ENCODE assay signal across 23 cellular contexts in genomic region chr1:33607444-33608005, GRCh38.
DNase-seq lines count a peak whose midpoint lies in the region; ATAC-seq, FAIRE-seq and TF ChIP-seq lines count a peak whose summit lies in the region.
"Had no signal": no experiment of that assay in that cellular context is flagged by ENCODE, and none has a peak within 500 bp of the region (broad histone marks: within the 10 kb centered on the region; RNA-seq: fewer than 3 reads in every experiment).

No MANE protein-coding gene starts in this region.

- no peak overlapping the region for H2AFZ ChIP-seq in astrocyte (ENCODE audit: low read depth, low read length)
- H2AFZ ChIP-seq: GM23248 had no signal

- H3K4me3 Mint-ChIP-seq in astrocyte (ENCODE audit: unreplicated experiment): no peak overlapping the region
- no peak overlapping the region for H3K4me3 Mint-ChIP-seq in osteocyte (ENCODE audit: unreplicated experiment)
- H3K4me3 Mint-ChIP-seq: CD4-positive, CD25-positive, alpha-beta regulatory T cell; CD8-positive, alpha-beta memory T cell; HFFc6 had no signal

- H3K9me3 ChIP-seq in astrocyte (ENCODE audit: insufficient read depth, low read depth, low read length): no peaks in the 10 kb centered on the region
- H3K9me3 ChIP-seq in esophagus muscularis mucosa: no peaks in the 10 kb centered on the region
- H3K9me3 ChIP-seq in spleen: no peaks in the 10 kb centered on the region
- H3K9me3 ChIP-seq: BE2C had no signal

- H3K79me2 ChIP-seq in astrocyte (ENCODE audit: insufficient read depth, low read length): no peaks in the 10 kb centered on the region

- H3K4me1 ChIP-seq in astrocyte (ENCODE audit: insufficient read depth, low read length): no peaks in the 10 kb centered on the region
- peaks cover 0 to 8% (median 2%) of the 10 kb centered on the region in 4 donors for H3K4me1 ChIP-seq in esophagus muscularis mucosa
- H3K4me1 ChIP-seq in spleen: no peaks in the 10 kb centered on the region
- H3K4me1 ChIP-seq: BE2C had no signal

- H3K9me3 Mint-ChIP-seq in astrocyte (ENCODE audit: unreplicated experiment) (peaks cover 7% of the 10 kb centered on the region), osteocyte (ENCODE audit: unreplicated experiment) (no peaks in the 10 kb centered on the region)
- H3K9me3 Mint-ChIP-seq: CD4-positive, CD25-positive, alpha-beta regulatory T cell; CD8-positive, alpha-beta memory T cell; HFFc6 had no signal

- H3K27ac ChIP-seq in astrocyte (ENCODE audit: low read depth, low read length) (no peak overlapping the region), esophagus muscularis mucosa (replicated peaks in 1 of 4) (no peak overlapping the region), spleen (no peak overlapping the region), RWPE1 (no peak overlapping the region)
- H3K27ac ChIP-seq: GM23248 had no signal

- H3K9ac ChIP-seq in astrocyte (ENCODE audit: low read length): no peak overlapping the region
- H3K9ac ChIP-seq: GM23248 had no signal

- no peak for TF ChIP-seq POLR2A in esophagus muscularis mucosa (IDR thresholded peaks at IDR 0.05; ENCODE audit: low read depth)
- no peak for TF ChIP-seq POLR2A in spleen (IDR thresholded peaks at IDR 0.05)

- FAIRE-seq in astrocyte (lab: Jason Lieb, UNC): no peak
- FAIRE-seq: A204.1, GM12878 had no signal

- H3K4me1 Mint-ChIP-seq in astrocyte (ENCODE audit: low read depth, unreplicated experiment): no peaks in the 10 kb centered on the region
- no peaks in the 10 kb centered on the region for H3K4me1 Mint-ChIP-seq in osteocyte (ENCODE audit: unreplicated experiment)
- H3K4me1 Mint-ChIP-seq: CD4-positive, CD25-positive, alpha-beta regulatory T cell; CD8-positive, alpha-beta memory T cell had no signal

- H3K27me3 ChIP-seq in astrocyte (ENCODE audit: insufficient read depth, low read length) (no peaks in the 10 kb centered on the region), esophagus muscularis mucosa (no peaks in the 10 kb centered on the region), spleen (replicated peaks in 1 of 7) (no peaks in the 10 kb centered on the region)
- H3K27me3 ChIP-seq: BE2C had no signal

- CTCF ChIA-PET in RWPE1 (lab: Yijun Ruan, JAX): no interaction called here

- no peaks in the 10 kb centered on the region for H3K36me3 ChIP-seq in astrocyte (ENCODE audit: insufficient read depth, low read length)
- no peaks in the 10 kb centered on the region for H3K36me3 ChIP-seq in esophagus muscularis mucosa
- no peaks in the 10 kb centered on the region for H3K36me3 ChIP-seq in spleen
- H3K36me3 ChIP-seq: BE2C had no signal

- POLR2A ChIA-PET in RWPE1 (lab: Yijun Ruan, JAX; ENCODE audit: low non-redundant PET): no interaction called here

- H4K20me1 ChIP-seq in astrocyte (ENCODE audit: insufficient read depth, low read length): no peaks in the 10 kb centered on the region

- TF ChIP-seq CTCF in astrocyte (IDR thresholded peaks at IDR 0.05; ENCODE audit: insufficient read depth, low read depth, low read length): no peak
- no peak for TF ChIP-seq CTCF in esophagus muscularis mucosa (IDR thresholded peaks at IDR 0.05)
- TF ChIP-seq CTCF in osteocyte (IDR thresholded peaks at IDR 0.05): no peak
- no peak for TF ChIP-seq CTCF in spleen (IDR thresholded peaks at IDR 0.05 in 8 of 11, conservative IDR thresholded peaks at IDR 0.05 in 3 of 11)
- TF ChIP-seq CTCF in RWPE1 (conservative IDR thresholded peaks at IDR 0.05; ENCODE audit: low read depth): no peak

- H3K4me3 ChIP-seq in astrocyte (ENCODE audit: insufficient read depth, low read depth, low read length) (no peak overlapping the region), esophagus muscularis mucosa (no peak overlapping the region), spleen (no peak overlapping the region)
- H3K4me3 ChIP-seq: GM12878, GM23248 had no signal

- H3K36me3 Mint-ChIP-seq in astrocyte (ENCODE audit: low read depth, unreplicated experiment) (peaks cover 20% of the 10 kb centered on the region), osteocyte (ENCODE audit: unreplicated experiment) (no peaks in the 10 kb centered on the region)
- H3K36me3 Mint-ChIP-seq: CD4-positive, CD25-positive, alpha-beta regulatory T cell; CD8-positive, alpha-beta memory T cell had no signal

- H3K27me3 Mint-ChIP-seq in astrocyte (ENCODE audit: low read depth, unreplicated experiment): peaks cover 18% of the 10 kb centered on the region
- no peaks in the 10 kb centered on the region for H3K27me3 Mint-ChIP-seq in osteocyte (ENCODE audit: unreplicated experiment)

- no peak overlapping the region for H3K4me2 ChIP-seq in astrocyte (ENCODE audit: low read length)

- DNase-seq in astrocyte (ENCODE audit: low read depth) (no peak), esophagus muscularis mucosa (ENCODE audit: extremely low spot score) (peak; percentile 70), osteocyte (ENCODE audit: extremely low spot score, unreplicated experiment) (peak; percentile 64), NCI-H82 (lab: John Stamatoyannopoulos, UW) (no peak), spleen (no peak), RWPE1 (ENCODE audit: low spot score) (no peak)
- DNase-seq: ACHN; BE2C; C1 segment of cervical spinal cord; CD4-positive, CD25-positive, alpha-beta regulatory T cell; CD8-positive, alpha-beta memory T cell; COR-L47; DMS 273 treated with DMSO at 0.1 percent for 48 hours; DMS53; DND-41; EL; GM23248; H7; HFFc6 had no signal

- H3K27ac Mint-ChIP-seq in astrocyte (ENCODE audit: unreplicated experiment): peak overlapping the region; percentile 76
- no peak overlapping the region for H3K27ac Mint-ChIP-seq in osteocyte (ENCODE audit: unreplicated experiment)
- H3K27ac Mint-ChIP-seq: CD4-positive, CD25-positive, alpha-beta regulatory T cell; CD8-positive, alpha-beta memory T cell; HFFc6 had no signal

- WGBS in esophagus muscularis mucosa: 92% methylated on average over 11 of the region's 12 CpGs
- WGBS in spleen, 5 donors: 85 to 90% (median 88%) methylated on average over 11 to 12 of the region's 12 CpGs

- intact Hi-C loops in esophagus muscularis mucosa (cut with DNase I) (no loop called here), spleen (cut with DNase I; ENCODE audit: low total_unique reads) (no loop called here)

- no peak for ATAC-seq in GM21529 (IDR thresholded peaks at IDR 0.05; ENCODE audit: unreplicated experiment)
- ATAC-seq: GM12878, HCT116 had no signal

- no peak for TF ChIP-seq EP300 in esophagus muscularis mucosa (IDR thresholded peaks at IDR 0.05)

Comparison
In these comparisons a context has a peak if more than half of its experiments do, and no peak if none do; other contexts are left out.
1. DNase-seq: peak in esophagus muscularis mucosa (single experiment) and osteocyte (single experiment); none in astrocyte (single experiment), NCI-H82 (single experiment), spleen (single experiment) and RWPE1 (single experiment).